In the genomic region with DNA sequence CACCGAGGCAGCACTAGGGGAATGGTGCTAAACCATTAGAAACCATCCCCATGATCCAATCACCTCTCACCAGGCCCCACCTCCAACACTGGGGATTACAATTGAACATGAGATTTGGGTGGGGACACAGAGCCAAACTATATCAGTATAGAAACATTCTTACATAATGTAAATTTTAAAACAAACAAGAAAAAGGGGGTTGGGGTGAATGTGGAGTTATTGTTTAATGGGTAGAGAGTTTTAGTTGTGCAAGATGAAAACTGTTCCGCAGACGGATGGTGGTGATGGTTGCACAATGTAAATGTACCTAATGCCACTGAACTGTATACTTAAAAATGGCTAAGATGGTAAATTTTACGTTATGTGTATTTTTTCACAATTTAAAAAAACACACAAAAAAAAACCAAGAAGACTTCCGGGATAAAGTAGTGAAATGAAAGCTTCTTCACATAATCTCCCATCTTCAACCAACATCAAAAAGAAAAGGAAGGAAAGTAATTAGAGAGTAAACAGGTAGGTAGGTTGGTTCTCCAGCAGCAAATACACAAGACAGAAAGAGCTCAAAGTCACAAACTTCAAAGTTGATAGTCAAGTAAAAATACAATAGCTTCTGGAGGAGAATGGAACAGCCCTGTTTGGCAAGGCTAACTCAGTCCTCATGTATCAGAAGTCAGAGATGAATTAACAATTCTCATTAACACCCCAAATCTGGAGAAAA, we compare ENCODE assay signal across 1 cellular context.
TF ChIP-seq lines count a peak whose summit lies in the region.

No MANE protein-coding gene starts in this region.

TF ChIP-seq in IMR-90, 13 proteins besides CTCF, POLR2A, EP300 and RAD21:
- no peak for TF ChIP-seq NFE2L2 (IDR thresholded peaks at IDR 0.05; ENCODE audit: low read depth, low read length)
- TF ChIP-seq FOS (IDR thresholded peaks at IDR 0.05; ENCODE audit: low read depth, low read length) = no peak
- no peak for TF ChIP-seq BHLHE40 (IDR thresholded peaks at IDR 0.05; ENCODE audit: low read depth, low read length)
- TF ChIP-seq, protein P1, sequence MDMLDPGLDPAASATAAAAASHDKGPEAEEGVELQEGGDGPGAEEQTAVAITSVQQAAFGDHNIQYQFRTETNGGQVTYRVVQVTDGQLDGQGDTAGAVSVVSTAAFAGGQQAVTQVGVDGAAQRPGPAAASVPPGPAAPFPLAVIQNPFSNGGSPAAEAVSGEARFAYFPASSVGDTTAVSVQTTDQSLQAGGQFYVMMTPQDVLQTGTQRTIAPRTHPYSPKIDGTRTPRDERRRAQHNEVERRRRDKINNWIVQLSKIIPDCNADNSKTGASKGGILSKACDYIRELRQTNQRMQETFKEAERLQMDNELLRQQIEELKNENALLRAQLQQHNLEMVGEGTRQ (IDR thresholded peaks at IDR 0.05; ENCODE audit: low read depth, low read length) = no peak
- TF ChIP-seq SMC3 (IDR thresholded peaks at IDR 0.05; ENCODE audit: low read depth, low read length) = no peak
- no peak for TF ChIP-seq CEBPB (IDR thresholded peaks at IDR 0.05; ENCODE audit: low read depth, low read length)
- TF ChIP-seq MAZ (IDR thresholded peaks at IDR 0.05; ENCODE audit: borderline replicate concordance, low read depth, low read length) = no peak
- TF ChIP-seq RCOR1 (IDR thresholded peaks at IDR 0.05; ENCODE audit: insufficient replicate concordance, low read length) = no peak
- no peak for TF ChIP-seq RFX5 (IDR thresholded peaks at IDR 0.05; ENCODE audit: low read depth, low read length)
- TF ChIP-seq MXI1 (IDR thresholded peaks at IDR 0.05; ENCODE audit: borderline replicate concordance, low read depth, low read length) = no peak
- TF ChIP-seq CHD1 (IDR thresholded peaks at IDR 0.05; ENCODE audit: low read depth, low read length) = no peak
- no peak for TF ChIP-seq MAFK (IDR thresholded peaks at IDR 0.05; ENCODE audit: low read depth, low read length)
- TF ChIP-seq, protein P2, sequence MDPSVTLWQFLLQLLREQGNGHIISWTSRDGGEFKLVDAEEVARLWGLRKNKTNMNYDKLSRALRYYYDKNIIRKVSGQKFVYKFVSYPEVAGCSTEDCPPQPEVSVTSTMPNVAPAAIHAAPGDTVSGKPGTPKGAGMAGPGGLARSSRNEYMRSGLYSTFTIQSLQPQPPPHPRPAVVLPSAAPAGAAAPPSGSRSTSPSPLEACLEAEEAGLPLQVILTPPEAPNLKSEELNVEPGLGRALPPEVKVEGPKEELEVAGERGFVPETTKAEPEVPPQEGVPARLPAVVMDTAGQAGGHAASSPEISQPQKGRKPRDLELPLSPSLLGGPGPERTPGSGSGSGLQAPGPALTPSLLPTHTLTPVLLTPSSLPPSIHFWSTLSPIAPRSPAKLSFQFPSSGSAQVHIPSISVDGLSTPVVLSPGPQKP (IDR thresholded peaks at IDR 0.05; ENCODE audit: borderline replicate concordance, low read depth, low read length) = no peak
